In genomic region chr18:50644146-50644545, GRCh38 we compare ENCODE assay signal across 22 cellular contexts.
DNase-seq lines count a peak whose midpoint lies in the region; ATAC-seq, FAIRE-seq and TF ChIP-seq lines count a peak whose summit lies in the region.
"Had no signal": no experiment of that assay in that cellular context is flagged by ENCODE, and none has a peak within 500 bp of the region (broad histone marks: within the 10 kb centered on the region; RNA-seq: fewer than 3 reads in every experiment).

No MANE protein-coding gene starts in this region.

- no peak for ATAC-seq in heart right ventricle
- no peak for ATAC-seq in HepG2
- no peak for ATAC-seq in HG03439 (IDR thresholded peaks at IDR 0.05; ENCODE audit: unreplicated experiment)
- ATAC-seq: CD8-positive, alpha-beta T cell had no signal

- TF ChIP-seq EP300 in H1 (IDR thresholded peaks at IDR 0.05; ENCODE audit: borderline replicate concordance in 1 of 2, low read depth in 2 of 2, low read length in 2 of 2): no peak
- TF ChIP-seq EP300 in HepG2 (IDR thresholded peaks at IDR 0.05; ENCODE audit: low read depth in 2 of 2, low read length in 2 of 2): no peak
- TF ChIP-seq EP300 in HepG2 (CRISPR knock-in tag; IDR thresholded peaks at IDR 0.05; ENCODE audit: borderline replicate concordance): no peak

- H3K23ac ChIP-seq in H1 (ENCODE audit: insufficient read length): no peak overlapping the region
- no peak overlapping the region for H3K23ac ChIP-seq in neuronal stem cell (ENCODE audit: low read depth, low read length, poor library complexity)

- H3K23me2 ChIP-seq in H1 (ENCODE audit: low read depth, low read length): no peaks in the 10 kb centered on the region

- no peak overlapping the region for H4K5ac ChIP-seq in H1 (ENCODE audit: insufficient read length, low read depth, low read length)

- intact Hi-C loops in heart right ventricle (cut with DNase I) (loop anchor here in 1 of 10 donors (10.0 kb wide), 1 partner anchor 59 kb away; no protein-coding TSS in a partner anchor), HepG2 (cut with micrococcal nuclease; ENCODE audit: unreplicated experiment) (loop anchor here (1.0 kb wide), 1 partner anchor 137 kb away; no protein-coding TSS in a partner anchor), adrenal gland (cut with DNase I) (no loop called here)

- TF ChIP-seq POLR2A in H1 (IDR thresholded peaks at IDR 0.05; ENCODE audit: control extremely low read depth in 1 of 2, low read depth in 2 of 2, low read length in 2 of 2): no peak
- no peak for TF ChIP-seq POLR2A in HepG2 (IDR thresholded peaks at IDR 0.05; ENCODE audit: insufficient read depth in 1 of 2, low read depth in 2 of 2, low read length in 2 of 2)
- no peak for TF ChIP-seq POLR2A in adrenal gland (IDR thresholded peaks at IDR 0.05)

- H3K56ac ChIP-seq in H1 (replicated peaks; ENCODE audit: insufficient read length, low read depth, low read length): no peak overlapping the region

- DNase-seq in cardiac muscle cell (ENCODE audit: low read depth in 1 of 2, low spot score in 1 of 2) (no peak), heart right ventricle (no peak), H1 (ENCODE audit: low read depth in 1 of 2, low spot score in 2 of 2) (no peak), neuronal stem cell (ENCODE audit: low spot score) (no peak), HepG2 (ENCODE audit: low spot score) (no peak), adrenal gland (no peak)
- DNase-seq: CD4-positive, CD25-positive, alpha-beta regulatory T cell; CD8-positive, alpha-beta T cell; DMS153; HFFc6 had no signal

- H3K79me1 ChIP-seq in H1 (ENCODE audit: low read depth, low read length) (no peaks in the 10 kb centered on the region), neuronal stem cell (ENCODE audit: low read depth, low read length) (no peaks in the 10 kb centered on the region)

- H3K27ac ChIP-seq in cardiac muscle cell (peak overlapping the region; percentile 7), heart right ventricle (no peak overlapping the region), angular gyrus (ENCODE audit: low read depth, low read length) (peak overlapping the region; percentile 4), H1 (ENCODE audit: low read depth, low read length) (no peak overlapping the region), neuronal stem cell (replicated peaks; ENCODE audit: low read length) (no peak overlapping the region), HepG2 (ENCODE audit: extremely low read length, insufficient read depth, low read length) (no peak overlapping the region), adrenal gland (no peak overlapping the region)
- H3K27ac ChIP-seq: 22Rv1, BLaER1, C4-2B, GM23248 had no signal

- no peaks in the 10 kb centered on the region for H3K36me3 ChIP-seq in cardiac muscle cell
- no peaks in the 10 kb centered on the region for H3K36me3 ChIP-seq in heart right ventricle
- H3K36me3 ChIP-seq in H1 (ENCODE audit: control insufficient read depth in 2 of 4, insufficient read depth in 4 of 4, low read length in 3 of 4): no peaks in the 10 kb centered on the region
- H3K36me3 ChIP-seq in neuronal stem cell (replicated peaks in 1 of 2; ENCODE audit: control insufficient read depth in 2 of 2, insufficient read depth in 2 of 2, low read length in 2 of 2): no peaks in the 10 kb centered on the region
- H3K36me3 ChIP-seq in HepG2 (replicated peaks in 1 of 2; ENCODE audit: control insufficient read depth in 1 of 2, insufficient read depth in 2 of 2, low read length in 2 of 2): no peaks in the 10 kb centered on the region
- H3K36me3 ChIP-seq in adrenal gland (replicated peaks in 1 of 2): no peaks in the 10 kb centered on the region
- H3K36me3 ChIP-seq: BLaER1, HAP-1 had no signal

- FAIRE-seq in H1 (lab: Jason Lieb, UNC): no peak
- no peak for FAIRE-seq in HepG2 (lab: Jason Lieb, UNC)
- FAIRE-seq: A204.1, G401.6, GM12892, H54 had no signal

- H3K4me2 ChIP-seq in H1 (ENCODE audit: insufficient read depth in 1 of 2, low read depth in 2 of 2, low read length in 2 of 2): no peak overlapping the region
- H3K4me2 ChIP-seq in neuronal stem cell (ENCODE audit: insufficient read depth, low read length, poor library complexity, severe bottlenecking): no peak overlapping the region
- no peak overlapping the region for H3K4me2 ChIP-seq in HepG2 (ENCODE audit: low read depth, low read length)
- H3K4me2 ChIP-seq: BLaER1 had no signal

- no peak overlapping the region for H2BK20ac ChIP-seq in H1 (ENCODE audit: low read length)

- POLR2A ChIA-PET in H1 (lab: Charles Lee; ENCODE audit: partially characterized antibody): no interaction called here
- POLR2A ChIA-PET in HepG2 (lab: Yijun Ruan, JAX): no interaction called here

- H4K8ac ChIP-seq in H1 (ENCODE audit: extremely low read depth, insufficient read depth, low read length) (no peak overlapping the region), neuronal stem cell (ENCODE audit: low read depth, low read length) (no peak overlapping the region)

- no peak for TF ChIP-seq CTCF in cardiac muscle cell (IDR thresholded peaks at IDR 0.05; ENCODE audit: low read depth, low read length)
- TF ChIP-seq CTCF in heart right ventricle (IDR thresholded peaks at IDR 0.05): no peak
- no peak for TF ChIP-seq CTCF in H1 (IDR thresholded peaks at IDR 0.05; ENCODE audit: control extremely low read depth in 1 of 3, insufficient read depth in 1 of 3, low read depth in 1 of 3, low read length in 3 of 3)
- TF ChIP-seq CTCF in HepG2 (CRISPR knock-in tag; IDR thresholded peaks at IDR 0.05): no peak
- no peak for TF ChIP-seq CTCF in adrenal gland (IDR thresholded peaks at IDR 0.05)

- no TSS peak for BruUV-seq in HepG2 (replicated peaks; lab: Mats Ljungman, UMichigan)

- no peak overlapping the region for H2BK12ac ChIP-seq in H1 (ENCODE audit: low read depth, low read length)
- H2BK12ac ChIP-seq in neuronal stem cell (ENCODE audit: low read length): no peak overlapping the region

- no peaks in the 10 kb centered on the region for H3K79me2 ChIP-seq in H1 (ENCODE audit: control insufficient read depth in 1 of 2, insufficient read depth in 2 of 2, low read length in 2 of 2)
- no peaks in the 10 kb centered on the region for H3K79me2 ChIP-seq in HepG2 (ENCODE audit: insufficient read depth, low read length)

- H4K91ac ChIP-seq in H1 (replicated peaks; ENCODE audit: insufficient read length, low read length) (no peak overlapping the region), neuronal stem cell (ENCODE audit: low read depth, low read length, poor library complexity) (no peak overlapping the region)

- H3K4me3 ChIP-seq in cardiac muscle cell: no peak overlapping the region
- H3K4me3 ChIP-seq in heart right ventricle: no peak overlapping the region
- no peak overlapping the region for H3K4me3 ChIP-seq in H1 (ENCODE audit: extremely low read depth in 1 of 4, insufficient read depth in 2 of 4, low read depth in 3 of 4, low read length in 4 of 4)
- H3K4me3 ChIP-seq in neuronal stem cell (ENCODE audit: low read length in 2 of 2): no peak overlapping the region
- H3K4me3 ChIP-seq in HepG2 (replicated peaks in 1 of 3; ENCODE audit: insufficient read depth in 1 of 3, low read depth in 2 of 3, low read length in 3 of 3): no peak overlapping the region
- H3K4me3 ChIP-seq in adrenal gland: no peak overlapping the region
- H3K4me3 ChIP-seq: BLaER1, GM23248, HAP-1 had no signal

- peak overlapping the region; percentile 71; the same call in 1 of the 2 replicates for H2AFZ ChIP-seq in H1 (ENCODE audit: low read length)
- peak overlapping the region; percentile 3 for H2AFZ ChIP-seq in neuronal stem cell (ENCODE audit: low read length)
- no peak overlapping the region for H2AFZ ChIP-seq in HepG2 (ENCODE audit: low read length)
- H2AFZ ChIP-seq: GM23248 had no signal

- H3K4ac ChIP-seq in H1 (replicated peaks; ENCODE audit: insufficient read length, low read depth, low read length): no peak overlapping the region
- no peak overlapping the region for H3K4ac ChIP-seq in neuronal stem cell (ENCODE audit: low read length)

- H3K9ac ChIP-seq in H1 (replicated peaks in 1 of 4; ENCODE audit: extremely low read depth in 1 of 4, low read depth in 3 of 4, low read length in 3 of 4) (no peak overlapping the region), neuronal stem cell (ENCODE audit: low read depth, low read length, poor library complexity) (no peak overlapping the region), HepG2 (ENCODE audit: insufficient read depth, low read depth, low read length) (no peak overlapping the region)
- H3K9ac ChIP-seq: BLaER1, GM23248 had no signal

- H3K27me3 ChIP-seq in cardiac muscle cell (no peaks in the 10 kb centered on the region), heart right ventricle (no peaks in the 10 kb centered on the region), H1 (replicated peaks in 1 of 4; ENCODE audit: control insufficient read depth in 3 of 4, extremely low read depth in 1 of 4, insufficient read depth in 3 of 4, low read length in 3 of 4) (no peaks in the 10 kb centered on the region), neuronal stem cell (ENCODE audit: control insufficient read depth in 3 of 3, insufficient read depth in 3 of 3, low read depth in 1 of 3, low read length in 3 of 3) (no peaks in the 10 kb centered on the region), HepG2 (ENCODE audit: control insufficient read depth in 1 of 2, insufficient read depth in 2 of 2, low read length in 2 of 2) (no peaks in the 10 kb centered on the region), adrenal gland (no peaks in the 10 kb centered on the region)
- H3K27me3 ChIP-seq: BLaER1 had no signal

- no peak overlapping the region for H2AK5ac ChIP-seq in H1 (ENCODE audit: low read depth, low read length)
- no peak overlapping the region for H2AK5ac ChIP-seq in neuronal stem cell (ENCODE audit: low read depth, low read length)

- H2BK15ac ChIP-seq in H1 (ENCODE audit: low read length) (no peak overlapping the region), neuronal stem cell (ENCODE audit: low read length) (no peak overlapping the region)

- no peak overlapping the region for H3K14ac ChIP-seq in H1 (ENCODE audit: insufficient read length)
- H3K14ac ChIP-seq in neuronal stem cell (ENCODE audit: low read length): no peak overlapping the region

- H3K18ac ChIP-seq in H1 (ENCODE audit: extremely low read depth, low read length): no peak overlapping the region
- H3K18ac ChIP-seq in neuronal stem cell (ENCODE audit: low read length): no peak overlapping the region

- in situ Hi-C loops in HepG2 (cut with HindIII; ENCODE audit: extremely low pct_ligation_motif_present, low pct_unique_long_range_greater_than_20kb): loop anchor here (5.0 kb wide), 1 partner anchor 127 kb away; no protein-coding TSS in a partner anchor

- H2BK120ac ChIP-seq in H1 (replicated peaks; ENCODE audit: low read depth, low read length): no peak overlapping the region
- H2BK120ac ChIP-seq in neuronal stem cell (ENCODE audit: low read depth, low read length): no peak overlapping the region

- TF ChIP-seq RAD21 in H1 (IDR thresholded peaks at IDR 0.05 in 1 of 2, conservative IDR thresholded peaks at IDR 0.05 in 1 of 2; ENCODE audit: low read depth in 2 of 2, low read length in 2 of 2) (no peak), HepG2 (CRISPR knock-in tag; IDR thresholded peaks at IDR 0.05) (no peak)

- WGBS in heart right ventricle, 2 donors: 63 to 73% methylated on average over 1 of the region's 1 CpG
- WGBS in H1 (ENCODE audit: extremely low coverage in 1 of 2, insufficient coverage in 1 of 2, insufficient read length in 1 of 2, insufficient replicate concordance in 2 of 2, low coverage in 1 of 2, low lambda C conversion rate in 2 of 2, missing lambda C conversion rate in 1 of 2), 2 experiments: 85% methylated on average over 1 of the region's 1 CpG; no CpG with 5 or more reads in 1 of the 2 experiments
- no CpG with 5 or more reads among the region's 1 CpG for WGBS in neuronal stem cell (ENCODE audit: extremely low coverage in 2 of 2, insufficient read length in 2 of 2, insufficient replicate concordance in 1 of 2), 2 donors
- WGBS in HepG2 (ENCODE audit: low lambda C conversion rate): 13% methylated on average over 1 of the region's 1 CpG
- WGBS in adrenal gland, 4 donors: 94 to 100% (median 99%) methylated on average over 1 of the region's 1 CpG

- H2BK5ac ChIP-seq in H1 (ENCODE audit: low read depth, low read length): no peak overlapping the region
- H2BK5ac ChIP-seq in neuronal stem cell (ENCODE audit: low read length): no peak overlapping the region

- CTCF ChIA-PET in H1 (lab: Charles Lee; ENCODE audit: partially characterized antibody): interaction anchor here (0.7 to 6.5 kb wide), 23 partner anchors 8 to 613 kb away, joined by 3 to 56 read pairs (median 6); no protein-coding TSS in a partner anchor
- CTCF ChIA-PET in HepG2 (lab: Yijun Ruan, JAX; ENCODE audit: low intra/inter-chr PET ratio, low total read pairs): interaction anchor here (1.9 kb wide), 1 partner anchor 137 kb away, joined by 7 read pairs; no protein-coding TSS in a partner anchor

- H4K20me1 ChIP-seq in H1 (replicated peaks in 1 of 2; ENCODE audit: control insufficient read depth in 1 of 2, insufficient read depth in 2 of 2, low read length in 2 of 2) (no peaks in the 10 kb centered on the region), HepG2 (ENCODE audit: insufficient read depth, low read length) (no peaks in the 10 kb centered on the region)
- H4K20me1 ChIP-seq: BLaER1 had no signal

- peaks cover 27% of the 10 kb centered on the region for H3K4me1 ChIP-seq in cardiac muscle cell (ENCODE audit: low read depth)
- peaks cover 0 to 11% (median 4%) of the 10 kb centered on the region in 9 donors for H3K4me1 ChIP-seq in heart right ventricle
- no peaks in the 10 kb centered on the region; a peak in 2 of 7 replicates for H3K4me1 ChIP-seq in H1 (replicated peaks in 1 of 4; ENCODE audit: control insufficient read depth in 3 of 4, insufficient read depth in 4 of 4, low read length in 3 of 4)
- H3K4me1 ChIP-seq in neuronal stem cell (ENCODE audit: control insufficient read depth in 2 of 2, insufficient read depth in 1 of 2, low read depth in 1 of 2, low read length in 2 of 2): peaks cover 0 to 13% of the 10 kb centered on the region in 2 donors
- H3K4me1 ChIP-seq in HepG2 (ENCODE audit: insufficient read depth, low read length): no peaks in the 10 kb centered on the region
- peaks cover 0 to 11% of the 10 kb centered on the region in 2 donors for H3K4me1 ChIP-seq in adrenal gland (replicated peaks in 1 of 2)
- H3K4me1 ChIP-seq: Caco-2, HAP-1 had no signal

- H3K9me3 ChIP-seq in cardiac muscle cell (ENCODE audit: low read depth): no peaks in the 10 kb centered on the region
- H3K9me3 ChIP-seq in heart right ventricle: no peaks in the 10 kb centered on the region
- no peaks in the 10 kb centered on the region for H3K9me3 ChIP-seq in H1 (ENCODE audit: insufficient read depth in 2 of 2, low read depth in 1 of 2, low read length in 1 of 2)
- H3K9me3 ChIP-seq in neuronal stem cell (replicated peaks in 1 of 2; ENCODE audit: control insufficient read depth in 2 of 2, insufficient read depth in 1 of 2, low read depth in 1 of 2, low read length in 2 of 2): no peaks in the 10 kb centered on the region
- H3K9me3 ChIP-seq in HepG2 (ENCODE audit: low read length): no peaks in the 10 kb centered on the region
- H3K9me3 ChIP-seq in adrenal gland (replicated peaks in 1 of 3): no peaks in the 10 kb centered on the region
- H3K9me3 ChIP-seq: BLaER1, Caco-2, HAP-1 had no signal

Comparison
In these comparisons a context has a peak if more than half of its experiments do, and no peak if none do; other contexts are left out.
1. H3K27ac ChIP-seq: peak in cardiac muscle cell (single experiment) and angular gyrus (single experiment); none in heart right ventricle (0 of 10), H1 (single experiment), neuronal stem cell (single experiment), HepG2 (single experiment) and adrenal gland (0 of 5).